In the genomic region with DNA sequence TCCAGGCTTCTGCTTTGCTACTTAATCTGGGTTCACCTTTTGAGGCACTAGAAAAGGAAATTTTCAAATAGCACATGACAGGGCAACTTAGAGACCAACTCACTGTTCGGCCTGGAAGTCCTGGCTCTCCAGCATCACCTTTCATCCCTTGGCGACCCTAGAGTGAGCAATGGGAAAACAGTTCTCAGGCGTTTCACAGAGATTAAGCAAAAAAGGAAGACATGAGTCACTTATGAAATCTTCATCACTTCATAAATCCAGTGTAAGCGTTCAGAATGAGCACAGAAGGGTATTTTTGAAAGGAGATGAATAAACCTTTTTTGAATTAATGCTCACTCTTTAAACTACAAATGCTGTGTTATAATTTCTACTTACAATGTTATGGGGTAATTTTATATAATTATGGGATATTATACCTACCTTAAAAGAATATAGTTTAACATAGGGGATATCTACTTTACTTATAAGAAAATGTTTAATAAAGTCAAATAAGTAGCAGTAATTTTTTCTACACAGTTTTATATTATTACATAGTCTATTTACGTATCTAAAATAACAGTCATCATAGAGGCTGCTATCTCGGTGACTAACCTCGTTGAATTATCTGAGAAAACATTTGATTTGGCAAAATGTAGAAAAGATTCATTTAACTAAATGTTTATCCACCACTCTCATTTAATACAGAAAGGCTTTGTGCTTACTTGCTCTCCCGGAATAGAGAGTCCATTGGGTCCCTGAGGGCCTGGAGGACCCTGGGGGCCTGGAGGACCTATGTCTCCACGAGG, we compare ENCODE assay signal across 20 cellular contexts.
A peak's percentile ranks its signal among the peaks of the same experiment; 100 is the strongest.
DNase-seq lines count a peak whose midpoint lies in the region; ATAC-seq and TF ChIP-seq lines count a peak whose summit lies in the region.
"Had no signal": no experiment of that assay in that cellular context is flagged by ENCODE, and none has a peak within 500 bp of the region (broad histone marks: within the 10 kb centered on the region; RNA-seq: fewer than 3 reads in every experiment).

No MANE protein-coding gene starts in this region.

- H3K9ac ChIP-seq in adipocyte (ENCODE audit: low read length) = peak overlapping the region; percentile 73
- peak overlapping the region; percentile 40 for H3K9ac ChIP-seq in skeletal muscle satellite cell (ENCODE audit: low read depth, low read length)
- H3K9ac ChIP-seq: BLaER1 treated with 17β-estradiol and CSF1 and Interleukin-3, amounts not matched to agents 10 nM and 100 nM had no signal

- DNase-seq in EL (peak; percentile 85), adipocyte (ENCODE audit: low read depth) (peak; percentile 55), fibroblast of the aortic adventitia (ENCODE audit: low read depth) (peak; percentile 74), NCI-H2227 (lab: John Stamatoyannopoulos, UW; ENCODE audit: unreplicated experiment) (no peak), heart right ventricle (no peak), GM10266 (ENCODE audit: extremely low spot score) (no peak)
- no peak for DNase-seq in activated T-helper 2 cell treated with anti-CD3 and anti-CD28 coated beads, Interferon-gamma antibody, Interleukin-2, Interleukin-4, amounts not matched to agents 10 μg/mL and 5 μg/mL and 100 μg/mL, durations not matched to agents 14 hours and 24 hours and 36 hours (ENCODE audit: low spot score)
- DNase-seq: activated CD4-positive, alpha-beta T cell treated with anti-CD3 and anti-CD28 coated beads for 36 hours; activated T-cell treated with anti-CD3 and anti-CD28 coated beads for 4 hours; DMS 273 treated with DMSO at 0.1 percent for 48 hours; kidney glomerular epithelial cell; midbrain; NCI-H146 had no signal

- H3K4me3 ChIP-seq in adipocyte (ENCODE audit: low read length) (peak overlapping the region; percentile 22), fibroblast of the aortic adventitia (ENCODE audit: low read depth, low read length) (no peak overlapping the region), skeletal muscle satellite cell (ENCODE audit: low read length) (no peak overlapping the region), heart right ventricle (no peak overlapping the region)
- H3K4me3 ChIP-seq: BLaER1 treated with 17β-estradiol and CSF1 and Interleukin-3, amounts not matched to agents 10 nM and 100 nM; skin epidermis; vagina had no signal

- H3K4me2 ChIP-seq in skeletal muscle satellite cell (ENCODE audit: low read length) = peak overlapping the region; percentile 51
- H3K4me2 ChIP-seq: BLaER1 treated with 17β-estradiol and CSF1 and Interleukin-3, amounts not matched to agents 10 nM and 100 nM had no signal

- WGBS in heart right ventricle, 2 donors = 70 to 74% methylated on average over 9 of the region's 9 CpGs

- no peak overlapping the region for H3K27ac ChIP-seq in heart right ventricle
- H3K27ac ChIP-seq: BLaER1 treated with 17β-estradiol and CSF1 and Interleukin-3, amounts not matched to agents 10 nM and 100 nM; vagina had no signal

- H3K4me1 ChIP-seq in adipocyte (ENCODE audit: control insufficient read depth, insufficient read depth, low read length) = peaks cover 68% of the 10 kb centered on the region
- peaks cover 40% of the 10 kb centered on the region for H3K4me1 ChIP-seq in skeletal muscle satellite cell (ENCODE audit: control insufficient read depth, insufficient read depth, low read length)
- H3K4me1 ChIP-seq in heart right ventricle = peaks cover 0 to 14% (median 4%) of the 10 kb centered on the region in 9 donors

- intact Hi-C loops in activated T-helper 2 cell treated with anti-CD3 and anti-CD28 coated beads, Interferon-gamma antibody, Interleukin-2, Interleukin-4, amounts not matched to agents 10 μg/mL and 5 μg/mL and 100 μg/mL, durations not matched to agents 14 hours and 24 hours and 36 hours (cut with micrococcal nuclease) = no loop called here
- intact Hi-C loops in heart right ventricle (cut with DNase I) = no loop called here

- no peak overlapping the region for H3K27ac Mint-ChIP-seq in activated T-helper 2 cell treated with anti-CD3 and anti-CD28 coated beads, Interferon-gamma antibody, Interleukin-2, Interleukin-4, amounts not matched to agents 10 μg/mL and 5 μg/mL and 100 μg/mL, durations not matched to agents 14 hours and 24 hours and 36 hours
- H3K27ac Mint-ChIP-seq: activated CD4-positive, alpha-beta T cell treated with anti-CD3 and anti-CD28 coated beads for 36 hours; activated naive CD4-positive, alpha-beta T cell treated with anti-CD3 and anti-CD28 coated beads, Interleukin-2, amount 50 U/mL, for 24 hours; stimulated activated naive CD8-positive, alpha-beta T cell treated with anti-CD3 and anti-CD28 coated beads, Interleukin-15, Interleukin-2, amounts not matched to agents 100 ng/mL and 50 ng/mL, for 24 hours; T-helper 2 cell treated with Interferon-gamma antibody and Interleukin-4, amounts not matched to agents 5 μg/mL and 100 μg/mL, for 36 hours had no signal

- no peaks in the 10 kb centered on the region for H3K9me3 Mint-ChIP-seq in activated T-helper 2 cell treated with anti-CD3 and anti-CD28 coated beads, Interferon-gamma antibody, Interleukin-2, Interleukin-4, amounts not matched to agents 10 μg/mL and 5 μg/mL and 100 μg/mL, durations not matched to agents 14 hours and 24 hours and 36 hours
- H3K9me3 Mint-ChIP-seq: activated naive CD4-positive, alpha-beta T cell treated with anti-CD3 and anti-CD28 coated beads, Interleukin-2, amount 50 U/mL, for 24 hours; stimulated activated naive CD8-positive, alpha-beta T cell treated with anti-CD3 and anti-CD28 coated beads, Interleukin-15, Interleukin-2, amounts not matched to agents 100 ng/mL and 50 ng/mL, for 24 hours; T-helper 2 cell treated with Interferon-gamma antibody and Interleukin-4, amounts not matched to agents 5 μg/mL and 100 μg/mL, for 36 hours had no signal

- H3K9me3 ChIP-seq in adipocyte (ENCODE audit: control insufficient read depth, low read length) (no peaks in the 10 kb centered on the region), skeletal muscle satellite cell (replicated peaks; ENCODE audit: low read length) (no peaks in the 10 kb centered on the region), heart right ventricle (no peaks in the 10 kb centered on the region)
- H3K9me3 ChIP-seq: BLaER1 treated with 17β-estradiol and CSF1 and Interleukin-3, amounts not matched to agents 10 nM and 100 nM; vagina had no signal

- H3K4me3 Mint-ChIP-seq in activated T-helper 2 cell treated with anti-CD3 and anti-CD28 coated beads, Interferon-gamma antibody, Interleukin-2, Interleukin-4, amounts not matched to agents 10 μg/mL and 5 μg/mL and 100 μg/mL, durations not matched to agents 14 hours and 24 hours and 36 hours (ENCODE audit: low read depth) = no peak overlapping the region
- H3K4me3 Mint-ChIP-seq: activated CD4-positive, alpha-beta T cell treated with anti-CD3 and anti-CD28 coated beads for 36 hours; activated naive CD4-positive, alpha-beta T cell treated with anti-CD3 and anti-CD28 coated beads, Interleukin-2, amount 50 U/mL, for 24 hours; stimulated activated naive CD8-positive, alpha-beta T cell treated with anti-CD3 and anti-CD28 coated beads, Interleukin-15, Interleukin-2, amounts not matched to agents 100 ng/mL and 50 ng/mL, for 24 hours; T-helper 2 cell treated with Interferon-gamma antibody and Interleukin-4, amounts not matched to agents 5 μg/mL and 100 μg/mL, for 36 hours had no signal

- H3K4me1 Mint-ChIP-seq in activated T-helper 2 cell treated with anti-CD3 and anti-CD28 coated beads, Interferon-gamma antibody, Interleukin-2, Interleukin-4, amounts not matched to agents 10 μg/mL and 5 μg/mL and 100 μg/mL, durations not matched to agents 14 hours and 24 hours and 36 hours (ENCODE audit: low read depth) = no peaks in the 10 kb centered on the region
- H3K4me1 Mint-ChIP-seq: activated CD4-positive, alpha-beta T cell treated with anti-CD3 and anti-CD28 coated beads for 36 hours; activated naive CD4-positive, alpha-beta T cell treated with anti-CD3 and anti-CD28 coated beads, Interleukin-2, amount 50 U/mL, for 24 hours had no signal

- TF ChIP-seq CTCF in fibroblast of the aortic adventitia (IDR thresholded peaks at IDR 0.05; ENCODE audit: insufficient read depth, low read length) (no peak), heart right ventricle (IDR thresholded peaks at IDR 0.05) (no peak), GM10266 (IDR thresholded peaks at IDR 0.05; ENCODE audit: control insufficient read depth, insufficient read depth, low read depth, missing control alignments) (no peak)

- no peak for ATAC-seq in heart right ventricle
- ATAC-seq: activated CD4-positive, alpha-beta T cell treated with anti-CD3 and anti-CD28 coated beads for 36 hours had no signal

- no peaks in the 10 kb centered on the region for H3K36me3 Mint-ChIP-seq in activated T-helper 2 cell treated with anti-CD3 and anti-CD28 coated beads, Interferon-gamma antibody, Interleukin-2, Interleukin-4, amounts not matched to agents 10 μg/mL and 5 μg/mL and 100 μg/mL, durations not matched to agents 14 hours and 24 hours and 36 hours (ENCODE audit: low read depth)
- H3K36me3 Mint-ChIP-seq: activated naive CD4-positive, alpha-beta T cell treated with anti-CD3 and anti-CD28 coated beads, Interleukin-2, amount 50 U/mL, for 24 hours had no signal

- peaks cover 77% of the 10 kb centered on the region for H3K36me3 ChIP-seq in adipocyte (ENCODE audit: control insufficient read depth, insufficient read depth, low read length, severe bottlenecking)
- peaks cover 21% of the 10 kb centered on the region for H3K36me3 ChIP-seq in skeletal muscle satellite cell (ENCODE audit: insufficient read depth, low read length)
- peaks cover 0 to 45% (median 3%) of the 10 kb centered on the region in 9 donors for H3K36me3 ChIP-seq in heart right ventricle
- H3K36me3 ChIP-seq: BLaER1 treated with 17β-estradiol and CSF1 and Interleukin-3, amounts not matched to agents 10 nM and 100 nM had no signal

- H3K27me3 Mint-ChIP-seq in activated T-helper 2 cell treated with anti-CD3 and anti-CD28 coated beads, Interferon-gamma antibody, Interleukin-2, Interleukin-4, amounts not matched to agents 10 μg/mL and 5 μg/mL and 100 μg/mL, durations not matched to agents 14 hours and 24 hours and 36 hours (ENCODE audit: low read depth) = no peaks in the 10 kb centered on the region
- H3K27me3 Mint-ChIP-seq: activated CD4-positive, alpha-beta T cell treated with anti-CD3 and anti-CD28 coated beads for 36 hours; activated naive CD4-positive, alpha-beta T cell treated with anti-CD3 and anti-CD28 coated beads, Interleukin-2, amount 50 U/mL, for 24 hours had no signal

- no peaks in the 10 kb centered on the region for H3K27me3 ChIP-seq in adipocyte (replicated peaks; ENCODE audit: control insufficient read depth, insufficient read depth, low read length)
- H3K27me3 ChIP-seq in skeletal muscle satellite cell (ENCODE audit: control insufficient read depth, insufficient read depth, low read length) = no peaks in the 10 kb centered on the region
- H3K27me3 ChIP-seq in heart right ventricle = no peaks in the 10 kb centered on the region
- H3K27me3 ChIP-seq: BLaER1 treated with 17β-estradiol and CSF1 and Interleukin-3, amounts not matched to agents 10 nM and 100 nM; vagina had no signal

Comparison
In these comparisons a context has a peak if more than half of its experiments do, and no peak if none do; other contexts are left out.
1. DNase-seq: peak in EL (single experiment), adipocyte (single experiment) and fibroblast of the aortic adventitia (single experiment); none in activated T-helper 2 cell treated with anti-CD3 and anti-CD28 coated beads, Interferon-gamma antibody, Interleukin-2, Interleukin-4, amounts not matched to agents 10 μg/mL and 5 μg/mL and 100 μg/mL, durations not matched to agents 14 hours and 24 hours and 36 hours (single experiment), NCI-H2227 (single experiment), heart right ventricle (0 of 2) and GM10266 (single experiment).